38 cellular contexts compared by ENCODE assay signal in genomic region chr2:43788646-43789045, GRCh38. TPM values are rescaled to one million over a fixed set of nuclear protein-coding genes. Genes with fewer than 3 reads are reported as not detected.
"Had no signal": no experiment of that assay in that cellular context is flagged by ENCODE, and none has a peak within 500 bp of the region (broad histone marks: within the 10 kb centered on the region; RNA-seq: fewer than 3 reads in every experiment).

No MANE protein-coding gene starts in this region.

- DNase-seq: activated CD4-positive, alpha-beta T cell treated with anti-CD3 and anti-CD28 coated beads for 48 hours; activated CD4-positive, alpha-beta T cell treated with anti-CD3 and anti-CD28 coated beads, Interleukin-2, amount 50 U/mL, for 4 hours; activated CD4-positive, CD25-positive, alpha-beta regulatory T cell; activated CD4-positive, CD25-positive, alpha-beta regulatory T cell treated with anti-CD3 and anti-CD28 coated beads, Interleukin-2, amount 50 U/mL, for 72 hours; activated CD8-positive, alpha-beta memory T cell treated with anti-CD3 and anti-CD28 coated beads, Interleukin-2, amount 10 ng/mL, durations not matched to agents 7 days and 5 days; activated CD8-positive, alpha-beta memory T cell treated with anti-CD3 and anti-CD28 coated beads, Interleukin-2, amount 50 U/mL, for 4 hours; activated CD8-positive, alpha-beta T cell treated with anti-CD3 and anti-CD28 coated beads, Interleukin-2, amount 10 ng/mL, durations not matched to agents 7 days and 5 days; activated effector memory CD4-positive, alpha-beta T cell treated with Interleukin-2 at 50 U/mL for 16 hours; activated gamma-delta T cell treated with Interleukin-2 at 50 U/mL for 16 hours; activated naive CD4-positive, alpha-beta T cell treated with anti-CD3 and anti-CD28 coated beads, Interleukin-2, amount 10 ng/mL, durations not matched to agents 7 days and 5 days; activated T-cell treated with anti-CD3 and anti-CD28 coated beads, Interleukin-2, amount 50 U/mL, for 4 hours; adrenal gland; amygdala; aorta; body of pancreas; central memory CD4-positive, alpha-beta T cell; cerebellar nuclear complex; colonic mucosa; effector CD8-positive, alpha-beta T cell; esophagus squamous epithelium; foreskin melanocyte; heart right ventricle; T-helper 2 cell had no signal

- H3K4me2 ChIP-seq: hepatocyte had no signal

- H3K79me2 ChIP-seq: hepatocyte had no signal

- H3K36me3 Mint-ChIP-seq: activated CD8-positive, alpha-beta memory T cell treated with anti-CD3 and anti-CD28 coated beads, Interleukin-2, amount 10 ng/mL, durations not matched to agents 7 days and 5 days; activated naive CD4-positive, alpha-beta T cell treated with anti-CD3 and anti-CD28 coated beads, Interleukin-2, amount 10 ng/mL, durations not matched to agents 7 days and 5 days had no signal

- H3K4me1 ChIP-seq: adrenal gland, body of pancreas, breast epithelium, colonic mucosa, heart right ventricle had no signal

- ATAC-seq: activated CD8-positive, alpha-beta memory T cell treated with anti-CD3 and anti-CD28 coated beads, Interleukin-2, amount 10 ng/mL, durations not matched to agents 7 days and 5 days; activated CD8-positive, alpha-beta T cell treated with anti-CD3 and anti-CD28 coated beads, Interleukin-2, amount 10 ng/mL, durations not matched to agents 7 days and 5 days; body of pancreas; gastroesophageal sphincter; heart right ventricle had no signal

- H3K27me3 ChIP-seq: adrenal gland, body of pancreas, breast epithelium, cardiac muscle cell, colonic mucosa, esophagus squamous epithelium, gastroesophageal sphincter, heart right ventricle, hepatocyte had no signal

- H3K9me3 ChIP-seq: adrenal gland, body of pancreas, breast epithelium, colonic mucosa, esophagus squamous epithelium, gastroesophageal sphincter, heart right ventricle had no signal

- H3K27ac Mint-ChIP-seq: activated CD8-positive, alpha-beta memory T cell treated with anti-CD3 and anti-CD28 coated beads, Interleukin-2, amount 10 ng/mL, durations not matched to agents 7 days and 5 days; activated CD8-positive, alpha-beta T cell treated with anti-CD3 and anti-CD28 coated beads, Interleukin-2, amount 10 ng/mL, durations not matched to agents 7 days and 5 days; activated naive CD4-positive, alpha-beta T cell treated with anti-CD3 and anti-CD28 coated beads, Interleukin-2, amount 10 ng/mL, durations not matched to agents 7 days and 5 days had no signal

- H3K27ac ChIP-seq: adrenal gland, body of pancreas, cardiac muscle cell, colonic mucosa, epithelial cell of prostate, hepatocyte had no signal

- H3K27me3 Mint-ChIP-seq: activated CD8-positive, alpha-beta memory T cell treated with anti-CD3 and anti-CD28 coated beads, Interleukin-2, amount 10 ng/mL, durations not matched to agents 7 days and 5 days; activated naive CD4-positive, alpha-beta T cell treated with anti-CD3 and anti-CD28 coated beads, Interleukin-2, amount 10 ng/mL, durations not matched to agents 7 days and 5 days had no signal

- H3K36me3 ChIP-seq: breast epithelium, colonic mucosa had no signal

- FAIRE-seq: endometrium, endothelial cell of umbilical vein had no signal

- H3K4me3 ChIP-seq: adrenal gland, body of pancreas, breast epithelium, cardiac muscle cell, colonic mucosa, esophagus squamous epithelium, gastroesophageal sphincter, heart right ventricle, hepatocyte had no signal

- H3K4me3 Mint-ChIP-seq: activated CD8-positive, alpha-beta memory T cell treated with anti-CD3 and anti-CD28 coated beads, Interleukin-2, amount 10 ng/mL, durations not matched to agents 7 days and 5 days; activated CD8-positive, alpha-beta T cell treated with anti-CD3 and anti-CD28 coated beads, Interleukin-2, amount 10 ng/mL, durations not matched to agents 7 days and 5 days; activated naive CD4-positive, alpha-beta T cell treated with anti-CD3 and anti-CD28 coated beads, Interleukin-2, amount 10 ng/mL, durations not matched to agents 7 days and 5 days; activated T-cell treated with anti-CD3 and anti-CD28 coated beads, Interleukin-2, amount 50 U/mL, for 4 hours had no signal

- H2AFZ ChIP-seq: hepatocyte had no signal

- H3K4me1 Mint-ChIP-seq: activated CD8-positive, alpha-beta memory T cell treated with anti-CD3 and anti-CD28 coated beads, Interleukin-2, amount 10 ng/mL, durations not matched to agents 7 days and 5 days; activated naive CD4-positive, alpha-beta T cell treated with anti-CD3 and anti-CD28 coated beads, Interleukin-2, amount 10 ng/mL, durations not matched to agents 7 days and 5 days had no signal

- H3K9me3 Mint-ChIP-seq: activated naive CD4-positive, alpha-beta T cell treated with anti-CD3 and anti-CD28 coated beads, Interleukin-2, amount 10 ng/mL, durations not matched to agents 7 days and 5 days; activated naive CD4-positive, alpha-beta T cell treated with anti-CD3 and anti-CD28 coated beads, Interleukin-2, amount 50 U/mL, for 72 hours; activated T-cell treated with anti-CD3 and anti-CD28 coated beads, Interleukin-2, amount 50 U/mL, for 4 hours had no signal

RNA-seq across cellular contexts. Expression of gene ABCG5, which starts 50.0 kb away (rescaled TPM):
- total RNA-seq: activated CD8-positive, alpha-beta memory T cell treated with anti-CD3 and anti-CD28 coated beads for 36 hours; activated CD8-positive, alpha-beta memory T cell treated with anti-CD3 and anti-CD28 coated beads, Interleukin-2, amount 10 ng/mL, durations not matched to agents 7 days and 5 days; activated CD8-positive, alpha-beta T cell treated with anti-CD3 and anti-CD28 coated beads, Interleukin-2, amount 10 ng/mL, durations not matched to agents 7 days and 5 days; activated naive CD4-positive, alpha-beta T cell treated with anti-CD3 and anti-CD28 coated beads, Interleukin-2, amount 50 U/mL, for 72 hours; activated T-cell treated with anti-CD3 and anti-CD28 coated beads, Interleukin-2, amount 50 U/mL, for 4 hours; aorta; body of pancreas; breast epithelium; cardiac muscle cell; dermis microvascular lymphatic vessel endothelial cell; endothelial cell of umbilical vein; esophagus squamous epithelium; fibroblast of lung; fibroblast of villous mesenchyme; gastroesophageal sphincter; glomerular endothelial cell; T-helper 1 cell treated with Interleukin-12 subunit alpha and Interleukin-12 subunit beta and Interleukin-4 antibody, amounts not matched to agents 30 ng/mL and 1 ng/mL, for 36 hours had no signal
- polyA plus RNA-seq: cardiac muscle cell, endothelial cell of umbilical vein, fibroblast of lung, heart right ventricle had no signal

RNA-seq across cellular contexts. Expression of gene ABCG8, which starts 50.1 kb away (rescaled TPM):
- total RNA-seq: activated CD8-positive, alpha-beta memory T cell treated with anti-CD3 and anti-CD28 coated beads for 36 hours; activated CD8-positive, alpha-beta memory T cell treated with anti-CD3 and anti-CD28 coated beads, Interleukin-2, amount 10 ng/mL, durations not matched to agents 7 days and 5 days; activated CD8-positive, alpha-beta T cell treated with anti-CD3 and anti-CD28 coated beads, Interleukin-2, amount 10 ng/mL, durations not matched to agents 7 days and 5 days; activated naive CD4-positive, alpha-beta T cell treated with anti-CD3 and anti-CD28 coated beads, Interleukin-2, amount 50 U/mL, for 72 hours; aorta; body of pancreas; cardiac muscle cell; dermis microvascular lymphatic vessel endothelial cell; endothelial cell of umbilical vein; esophagus squamous epithelium; fibroblast of lung; fibroblast of villous mesenchyme; glomerular endothelial cell; T-helper 1 cell treated with Interleukin-12 subunit alpha and Interleukin-12 subunit beta and Interleukin-4 antibody, amounts not matched to agents 30 ng/mL and 1 ng/mL, for 36 hours had no signal
- polyA plus RNA-seq: endothelial cell of umbilical vein, esophagus, fibroblast of lung had no signal
